In genomic region chr20:53578492-53579222, GRCh38 we compare ENCODE assay signal across 1 cellular context.
TF ChIP-seq lines count a peak whose summit lies in the region.

No MANE protein-coding gene starts in this region.

TF ChIP-seq in HepG2, 621 proteins besides CTCF, POLR2A, EP300 and RAD21 (continued from another document and continues in another):
- no peak for TF ChIP-seq ARID4A (CRISPR knock-in tag; IDR thresholded peaks at IDR 0.05; ENCODE audit: borderline replicate concordance)
- no peak for TF ChIP-seq SKI (IDR thresholded peaks at IDR 0.05; ENCODE audit: partially characterized antibody)
- no peak; the same call in 1 of the 2 replicates for TF ChIP-seq ZBTB37 (CRISPR knock-in tag; IDR thresholded peaks at IDR 0.05)
- TF ChIP-seq ZNF710 (CRISPR knock-in tag; IDR thresholded peaks at IDR 0.05; ENCODE audit: borderline replicate concordance), result 0 out of 2 replicates have a peak, but pooled peaks have one; percentile 26
- no peak for TF ChIP-seq ZNF180 (CRISPR knock-in tag; IDR thresholded peaks at IDR 0.05; ENCODE audit: borderline replicate concordance, low read depth)
- TF ChIP-seq ZNF703 (CRISPR knock-in tag; IDR thresholded peaks at IDR 0.05; ENCODE audit: borderline replicate concordance), result no peak
- TF ChIP-seq ARHGAP35 (CRISPR knock-in tag; IDR thresholded peaks at IDR 0.05; ENCODE audit: borderline replicate concordance), result 0 out of 2 replicates have a peak, but pooled peaks have one; percentile 33
- 0 out of 2 replicates have a peak, but pooled peaks have one; percentile 47 for TF ChIP-seq SMAD1 (CRISPR knock-in tag; IDR thresholded peaks at IDR 0.05; ENCODE audit: borderline replicate concordance, low read depth)
- peak; percentile 29; the same call in 1 of the 3 replicates for TF ChIP-seq MXI1 (IDR thresholded peaks at IDR 0.05; ENCODE audit: borderline replicate concordance, low read depth, low read length)
- no peak for TF ChIP-seq ZNF503 (CRISPR knock-in tag; IDR thresholded peaks at IDR 0.05)
- TF ChIP-seq REL (CRISPR knock-in tag; conservative IDR thresholded peaks at IDR 0.05), result no peak
- peak; percentile 36; the same call in 1 of the 2 replicates for TF ChIP-seq TFDP2 (CRISPR knock-in tag; IDR thresholded peaks at IDR 0.05)
- peak; percentile 35; the same call in 1 of the 2 replicates for TF ChIP-seq FOSL2 (CRISPR knock-in tag; IDR thresholded peaks at IDR 0.05)
- no peak for TF ChIP-seq ZUFSP (CRISPR knock-in tag; IDR thresholded peaks at IDR 0.05; ENCODE audit: borderline replicate concordance)
- no peak; the same call in 1 of the 2 replicates for TF ChIP-seq NAIF1 (CRISPR knock-in tag; IDR thresholded peaks at IDR 0.05; ENCODE audit: borderline replicate concordance)
- TF ChIP-seq MIER3 (CRISPR knock-in tag; IDR thresholded peaks at IDR 0.05; ENCODE audit: borderline replicate concordance), result 0 out of 2 replicates have a peak, but pooled peaks have one; percentile 57
- no peak for TF ChIP-seq SMYD3 (CRISPR knock-in tag; IDR thresholded peaks at IDR 0.05)
- TF ChIP-seq DBP (CRISPR knock-in tag; IDR thresholded peaks at IDR 0.05; ENCODE audit: not compliant biosample characterization), result peak; percentile 33
- no peak for TF ChIP-seq GTF3A (CRISPR knock-in tag; conservative IDR thresholded peaks at IDR 0.05)
- TF ChIP-seq ZNF362 (CRISPR knock-in tag; IDR thresholded peaks at IDR 0.05; ENCODE audit: borderline replicate concordance), result no peak
- TF ChIP-seq ZBTB43 (CRISPR knock-in tag; conservative IDR thresholded peaks at IDR 0.05), result peak; percentile 72; the same call in 1 of the 2 replicates
- TF ChIP-seq SSRP1 (CRISPR knock-in tag; IDR thresholded peaks at IDR 0.05), result peak; percentile 85; the same call in 1 of the 2 replicates
- TF ChIP-seq ETV5 (CRISPR knock-in tag; IDR thresholded peaks at IDR 0.05; ENCODE audit: borderline replicate concordance), result peak; percentile 12; the same call in 1 of the 2 replicates
- no peak for TF ChIP-seq KDM1A (CRISPR knock-in tag; IDR thresholded peaks at IDR 0.05)
- peak; percentile 76 for TF ChIP-seq SOX5 (CRISPR knock-in tag; IDR thresholded peaks at IDR 0.05; ENCODE audit: borderline replicate concordance)
- no peak for TF ChIP-seq ESRRA (CRISPR knock-in tag; IDR thresholded peaks at IDR 0.05; ENCODE audit: low read depth)
- TF ChIP-seq ZHX2 (IDR thresholded peaks at IDR 0.05; ENCODE audit: low read depth), result no peak
- TF ChIP-seq ZHX2 (CRISPR knock-in tag; IDR thresholded peaks at IDR 0.05; ENCODE audit: borderline replicate concordance), result no peak
- TF ChIP-seq ZNF782 (CRISPR knock-in tag; IDR thresholded peaks at IDR 0.05; ENCODE audit: borderline replicate concordance), result no peak
- 0 out of 2 replicates have a peak, but pooled peaks have one; percentile 12 for TF ChIP-seq ZBTB3 (CRISPR knock-in tag; IDR thresholded peaks at IDR 0.05; ENCODE audit: borderline replicate concordance, low read depth)
- peak; percentile 79; the same call in 1 of the 2 replicates for TF ChIP-seq TGIF2 (CRISPR knock-in tag; IDR thresholded peaks at IDR 0.05)
- TF ChIP-seq RFXAP (CRISPR knock-in tag; IDR thresholded peaks at IDR 0.05; ENCODE audit: borderline replicate concordance), result peak; percentile 38; the same call in 1 of the 2 replicates
